ENCODE assay signal across 21 cellular contexts in genomic region chr14:105867961-105868599, GRCh38.
A peak's percentile ranks its signal among the peaks of the same experiment; 100 is the strongest.
DNase-seq lines count a peak whose midpoint lies in the region; ATAC-seq and TF ChIP-seq lines count a peak whose summit lies in the region.
"Had no signal": no experiment of that assay in that cellular context is flagged by ENCODE, and none has a peak within 500 bp of the region (broad histone marks: within the 10 kb centered on the region; RNA-seq: fewer than 3 reads in every experiment).

No MANE protein-coding gene starts in this region.

- H3K36me3 Mint-ChIP-seq in type B pancreatic cell (no peaks in the 10 kb centered on the region), Calu3 (ENCODE audit: insufficient read depth, unreplicated experiment) (no peaks in the 10 kb centered on the region)
- H3K36me3 Mint-ChIP-seq in CD4-positive, alpha-beta memory T cell: no peaks in the 10 kb centered on the region

- no peak overlapping the region for H3K4me3 Mint-ChIP-seq in type B pancreatic cell
- H3K4me3 Mint-ChIP-seq in CD4-positive, alpha-beta memory T cell: no peak overlapping the region
- no peak overlapping the region for H3K4me3 Mint-ChIP-seq in Calu3 (ENCODE audit: low read depth, unreplicated experiment)
- H3K4me3 Mint-ChIP-seq: CD4-positive, alpha-beta T cell; H9; naive B cell; stimulated activated memory B cell treated with anti-CD40 and anti-IgM and Interleukin-4, amounts not matched to agents 10 μg/mL and 1 μg/mL and 100 μg/mL, for 72 hours had no signal

- no peaks in the 10 kb centered on the region for H3K4me1 ChIP-seq in heart right ventricle
- H3K4me1 ChIP-seq in CD4-positive, alpha-beta memory T cell (ENCODE audit: insufficient read depth, low read length): peaks cover under 1% of the 10 kb centered on the region
- H3K4me1 ChIP-seq: parathyroid adenoma had no signal

- DNase-seq in Right ventricle myocardium superior (peak; percentile 27), heart right ventricle (no peak), omental fat pad (ENCODE audit: low spot score) (peak; percentile 11), type B pancreatic cell (ENCODE audit: extremely low spot score, unreplicated experiment) (peak; percentile 45), NCI-H146 treated with DMSO at 0.1 percent for 48 hours (lab: John Stamatoyannopoulos, UW; ENCODE audit: unreplicated experiment) (no peak), Calu3 (no peak)
- peak; percentile 5 for DNase-seq in activated naive CD4-positive, alpha-beta T cell treated with anti-CD3 and anti-CD28 coated beads, Interleukin-2, amount 50 U/mL, for 16 hours
- no peak for DNase-seq in CD4-positive, alpha-beta memory T cell
- DNase-seq: activated CD4-positive, CD25-positive, alpha-beta regulatory T cell; H9; kidney glomerular epithelial cell; mesendoderm; naive B cell; NCI-H146; NCI-H2171 treated with DMSO at 0.1 percent for 48 hours; NCI-H69; T-helper 9 cell had no signal

- H3K27ac Mint-ChIP-seq in type B pancreatic cell (no peak overlapping the region), Calu3 (ENCODE audit: unreplicated experiment) (no peak overlapping the region)
- no peak overlapping the region for H3K27ac Mint-ChIP-seq in CD4-positive, alpha-beta memory T cell
- H3K27ac Mint-ChIP-seq: CD4-positive, alpha-beta T cell; H9; naive B cell; stimulated activated memory B cell treated with anti-CD40 and anti-IgM and Interleukin-4, amounts not matched to agents 10 μg/mL and 1 μg/mL and 100 μg/mL, for 72 hours had no signal

- BruUV-seq in Calu3 (replicated peaks; lab: Mats Ljungman, UMichigan): no TSS peak

- no peak overlapping the region for H3K4me3 ChIP-seq in heart right ventricle
- H3K4me3 ChIP-seq in CD4-positive, alpha-beta memory T cell (ENCODE audit: low read length in 2 of 2): no peak overlapping the region

- WGBS in heart right ventricle, 2 donors: 87 to 88% methylated on average over 27 to 29 of the region's 29 CpGs

- H3K9me3 Mint-ChIP-seq in type B pancreatic cell (peaks cover 6% of the 10 kb centered on the region), Calu3 (ENCODE audit: low read depth, unreplicated experiment) (no peaks in the 10 kb centered on the region)
- no peaks in the 10 kb centered on the region for H3K9me3 Mint-ChIP-seq in CD4-positive, alpha-beta memory T cell
- H3K9me3 Mint-ChIP-seq: CD4-positive, alpha-beta T cell; stimulated activated memory B cell treated with anti-CD40 and anti-IgM and Interleukin-4, amounts not matched to agents 10 μg/mL and 1 μg/mL and 100 μg/mL, for 72 hours had no signal

- peaks cover 0 to 4% (median 0%) of the 10 kb centered on the region in 11 donors for H3K9me3 ChIP-seq in heart right ventricle
- H3K9me3 ChIP-seq in CD4-positive, alpha-beta memory T cell (ENCODE audit: control insufficient read depth in 1 of 2, low read length in 2 of 2): no peaks in the 10 kb centered on the region

- H3K36me3 ChIP-seq in heart right ventricle: no peaks in the 10 kb centered on the region
- no peaks in the 10 kb centered on the region for H3K36me3 ChIP-seq in CD4-positive, alpha-beta memory T cell (ENCODE audit: insufficient read depth, low read length)

- no peak overlapping the region for H3K27ac ChIP-seq in heart right ventricle
- H3K27ac ChIP-seq in CD4-positive, alpha-beta memory T cell (ENCODE audit: low read depth, low read length): no peak overlapping the region
- H3K27ac ChIP-seq: KMS-11, parathyroid adenoma had no signal

- H3K27me3 ChIP-seq in heart right ventricle: peaks cover 0 to 31% (median 10%) of the 10 kb centered on the region in 7 donors
- H3K27me3 ChIP-seq in CD4-positive, alpha-beta memory T cell (ENCODE audit: insufficient read depth, low read length): no peaks in the 10 kb centered on the region

- ATAC-seq in Right ventricle myocardium superior (ENCODE audit: poor library complexity) (no peak), heart right ventricle (no peak), omental fat pad (ENCODE audit: low FRiP score) (no peak)
- ATAC-seq: stimulated activated memory B cell treated with anti-CD40 and anti-IgM and Interleukin-4, amounts not matched to agents 10 μg/mL and 1 μg/mL and 100 μg/mL, for 72 hours had no signal

- no peaks in the 10 kb centered on the region for H3K27me3 Mint-ChIP-seq in type B pancreatic cell
- peaks cover 0 to 6% of the 10 kb centered on the region in 2 donors for H3K27me3 Mint-ChIP-seq in CD4-positive, alpha-beta memory T cell
- peaks cover 64% of the 10 kb centered on the region for H3K27me3 Mint-ChIP-seq in Calu3 (ENCODE audit: unreplicated experiment)
- H3K27me3 Mint-ChIP-seq: naive B cell; stimulated activated memory B cell treated with anti-CD40 and anti-IgM and Interleukin-4, amounts not matched to agents 10 μg/mL and 1 μg/mL and 100 μg/mL, for 72 hours had no signal

- CTCF ChIA-PET in CD4-positive, alpha-beta memory T cell (lab: Charles Lee; ENCODE audit: partially characterized antibody): no interaction called here
- CTCF ChIA-PET in Calu3 (lab: Charles Lee): no interaction called here

- no peaks in the 10 kb centered on the region for H3K4me1 Mint-ChIP-seq in type B pancreatic cell (ENCODE audit: unreplicated experiment)
- H3K4me1 Mint-ChIP-seq in CD4-positive, alpha-beta memory T cell: peaks cover 0 to 4% (median 0%) of the 10 kb centered on the region in 4 donors
- no peaks in the 10 kb centered on the region for H3K4me1 Mint-ChIP-seq in Calu3 (ENCODE audit: low read depth, unreplicated experiment)
- H3K4me1 Mint-ChIP-seq: H9; naive B cell; stimulated activated memory B cell treated with anti-CD40 and anti-IgM and Interleukin-4, amounts not matched to agents 10 μg/mL and 1 μg/mL and 100 μg/mL, for 72 hours had no signal

- intact Hi-C loops in Right ventricle myocardium superior (cut with DNase I) (no loop called here), heart right ventricle (cut with DNase I) (no loop called here), Calu3 (cut with micrococcal nuclease; ENCODE audit: unreplicated experiment) (no loop called here)
- intact Hi-C loops in CD4-positive, alpha-beta memory T cell (cut with micrococcal nuclease): no loop called here

- TF ChIP-seq CTCF in heart right ventricle (IDR thresholded peaks at IDR 0.05) (no peak), omental fat pad (IDR thresholded peaks at IDR 0.05) (no peak), type B pancreatic cell (conservative IDR thresholded peaks at IDR 0.05) (no peak), Calu3 (IDR thresholded peaks at IDR 0.05; ENCODE audit: unreplicated experiment) (no peak)

- POLR2A ChIA-PET in CD4-positive, alpha-beta memory T cell (lab: Charles Lee; ENCODE audit: partially characterized antibody): no interaction called here

Comparison
In these comparisons a context has a peak if more than half of its experiments do, and no peak if none do; other contexts are left out.
1. DNase-seq: peak in Right ventricle myocardium superior (single experiment), activated naive CD4-positive, alpha-beta T cell treated with anti-CD3 and anti-CD28 coated beads, Interleukin-2, amount 50 U/mL, for 16 hours (single experiment), omental fat pad (single experiment) and type B pancreatic cell (single experiment); none in heart right ventricle (0 of 2), NCI-H146 treated with DMSO at 0.1 percent for 48 hours (single experiment), CD4-positive, alpha-beta memory T cell (0 of 5) and Calu3 (single experiment).